Comparison of ENCODE assay signal across 1 cellular context in genomic region chr10:80144302-80145131, GRCh38.
TF ChIP-seq lines count a peak whose summit lies in the region.

No MANE protein-coding gene starts in this region.

TF ChIP-seq in SK-N-SH, 30 proteins besides CTCF, POLR2A, EP300 and RAD21:
- TF ChIP-seq CHD2 (IDR thresholded peaks at IDR 0.05; ENCODE audit: low read length, partially characterized antibody) (no peak), EZH2phosphoT487 (IDR thresholded peaks at IDR 0.05; ENCODE audit: borderline replicate concordance, low read depth) (no peak), POLR2AphosphoS5 (IDR thresholded peaks at IDR 0.05; ENCODE audit: low read depth, low read length) (0 out of 2 replicates have a peak, but pooled peaks have one; percentile 32), RFX5 (IDR thresholded peaks at IDR 0.05; ENCODE audit: low read length) (no peak), SMC3 (IDR thresholded peaks at IDR 0.05; ENCODE audit: low read depth, low read length) (no peak), MEF2A (IDR thresholded peaks at IDR 0.05; ENCODE audit: borderline replicate concordance, low read depth) (no peak), FOXM1 (IDR thresholded peaks at IDR 0.05; ENCODE audit: low read depth) (no peak)
- TF ChIP-seq, protein P1, sequence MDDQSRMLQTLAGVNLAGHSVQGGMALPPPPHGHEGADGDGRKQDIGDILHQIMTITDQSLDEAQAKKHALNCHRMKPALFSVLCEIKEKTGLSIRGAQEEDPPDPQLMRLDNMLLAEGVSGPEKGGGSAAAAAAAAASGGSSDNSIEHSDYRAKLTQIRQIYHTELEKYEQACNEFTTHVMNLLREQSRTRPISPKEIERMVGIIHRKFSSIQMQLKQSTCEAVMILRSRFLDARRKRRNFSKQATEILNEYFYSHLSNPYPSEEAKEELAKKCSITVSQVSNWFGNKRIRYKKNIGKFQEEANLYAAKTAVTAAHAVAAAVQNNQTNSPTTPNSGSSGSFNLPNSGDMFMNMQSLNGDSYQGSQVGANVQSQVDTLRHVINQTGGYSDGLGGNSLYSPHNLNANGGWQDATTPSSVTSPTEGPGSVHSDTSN (IDR thresholded peaks at IDR 0.05) = no peak
